ENCODE assay signal across 8 cellular contexts in the genomic region with DNA sequence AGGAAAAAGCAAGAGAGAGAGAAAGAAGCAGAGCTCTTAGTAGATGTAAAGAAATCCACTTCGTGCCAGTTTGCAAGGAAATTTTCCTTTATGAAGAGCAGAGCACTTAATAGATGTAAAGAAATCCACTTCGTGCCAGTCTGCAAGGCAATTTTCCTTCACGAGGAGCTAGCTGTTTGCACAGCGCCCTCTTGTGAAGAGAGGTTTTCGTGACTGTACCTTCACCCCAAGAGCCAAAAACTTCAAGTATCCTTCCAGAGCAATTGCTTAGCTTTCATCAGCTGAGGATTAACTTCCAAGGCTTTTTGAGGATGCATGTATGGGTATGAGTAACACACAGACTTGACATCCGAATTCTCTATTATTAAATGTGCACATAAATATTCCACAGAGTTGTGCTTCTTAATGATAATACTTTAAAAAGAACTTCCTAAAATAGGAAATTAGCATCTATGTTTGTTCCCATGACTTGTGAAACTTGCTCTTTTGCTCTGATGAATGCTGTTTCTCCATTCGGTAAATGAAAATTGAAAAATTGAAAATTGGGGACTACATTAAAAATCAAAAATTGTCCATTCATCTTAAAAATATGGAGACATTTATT.
DNase-seq lines count a peak whose midpoint lies in the region; ATAC-seq and TF ChIP-seq lines count a peak whose summit lies in the region.

No MANE protein-coding gene starts in this region.

- H3K4me3 ChIP-seq in esophagus muscularis mucosa (no peak overlapping the region), tibial nerve (no peak overlapping the region)

- H3K36me3 Mint-ChIP-seq in activated CD4-positive, alpha-beta memory T cell treated with anti-CD3 and anti-CD28 coated beads, Interleukin-2, amount 10 ng/mL, durations not matched to agents 7 days and 5 days (ENCODE audit: low read depth), result no peaks in the 10 kb centered on the region
- no peaks in the 10 kb centered on the region for H3K36me3 Mint-ChIP-seq in naive thymus-derived CD8-positive, alpha-beta T cell

- no peak overlapping the region for H3K27ac Mint-ChIP-seq in activated CD4-positive, alpha-beta memory T cell treated with anti-CD3 and anti-CD28 coated beads, Interleukin-2, amount 10 ng/mL, durations not matched to agents 7 days and 5 days
- H3K27ac Mint-ChIP-seq in naive thymus-derived CD8-positive, alpha-beta T cell, result no peak overlapping the region

- no peak overlapping the region for H3K4me3 Mint-ChIP-seq in activated CD4-positive, alpha-beta memory T cell treated with anti-CD3 and anti-CD28 coated beads, Interleukin-2, amount 10 ng/mL, durations not matched to agents 7 days and 5 days
- no peak overlapping the region for H3K4me3 Mint-ChIP-seq in naive thymus-derived CD8-positive, alpha-beta T cell

- intact Hi-C loops in esophagus muscularis mucosa (cut with DNase I), result loop anchor here (2.0 kb wide), 1 partner anchor 179 kb away; no protein-coding TSS in a partner anchor

- TF ChIP-seq EP300 in esophagus muscularis mucosa (IDR thresholded peaks at IDR 0.05) (no peak), tibial nerve (IDR thresholded peaks at IDR 0.05) (no peak)

- H3K27me3 ChIP-seq in esophagus muscularis mucosa, result no peaks in the 10 kb centered on the region
- no peaks in the 10 kb centered on the region for H3K27me3 ChIP-seq in tibial nerve

- peak; percentile 26 for DNase-seq in COLO668 (lab: John Stamatoyannopoulos, UW; ENCODE audit: unreplicated experiment)
- DNase-seq in NCI-H226, result peak; percentile 22
- peak; percentile 48 for DNase-seq in activated CD4-positive, alpha-beta memory T cell treated with anti-CD3 and anti-CD28 coated beads, Interleukin-2, amount 10 ng/mL, durations not matched to agents 7 days and 5 days
- no peak for DNase-seq in esophagus muscularis mucosa (ENCODE audit: extremely low spot score)
- peak in 9 of 10 donors; percentile 4 to 65 (median 33) for DNase-seq in naive thymus-derived CD8-positive, alpha-beta T cell
- DNase-seq in tibial nerve (ENCODE audit: low spot score in 2 of 2), result peak; percentile 35 to 70

- CTCF ChIA-PET in activated CD4-positive, alpha-beta memory T cell treated with anti-CD3 and anti-CD28 coated beads, Interleukin-2, amount 10 ng/mL, durations not matched to agents 7 days and 5 days (lab: Charles Lee), result interaction anchor here (0.8 to 5.7 kb wide), 12 partner anchors 9 to 496 kb away, joined by 3 to 44 read pairs (median 3); no protein-coding TSS in a partner anchor

- no peaks in the 10 kb centered on the region for H3K36me3 ChIP-seq in esophagus muscularis mucosa
- H3K36me3 ChIP-seq in tibial nerve, result no peaks in the 10 kb centered on the region

- H3K4me1 ChIP-seq in esophagus muscularis mucosa, result peaks cover 0 to 10% (median 7%) of the 10 kb centered on the region in 4 donors
- peaks cover 0 to 5% (median 0%) of the 10 kb centered on the region in 4 donors for H3K4me1 ChIP-seq in tibial nerve

- no peak overlapping the region for H3K27ac ChIP-seq in esophagus muscularis mucosa (replicated peaks in 1 of 4)
- H3K27ac ChIP-seq in tibial nerve, result no peak overlapping the region

- 17% methylated on average over 7 of the region's 7 CpGs for WGBS in esophagus muscularis mucosa
- WGBS in tibial nerve, 2 donors, result 14 to 19% methylated on average over 7 of the region's 7 CpGs

- TF ChIP-seq CTCF in esophagus muscularis mucosa (IDR thresholded peaks at IDR 0.05) (peak; percentile 65 to 80 (median 74)), tibial nerve (IDR thresholded peaks at IDR 0.05) (peak; percentile 45 to 70 (median 58))

- TF ChIP-seq POLR2A in esophagus muscularis mucosa (IDR thresholded peaks at IDR 0.05; ENCODE audit: low read depth) (no peak), tibial nerve (IDR thresholded peaks at IDR 0.05) (no peak)

- no peaks in the 10 kb centered on the region for H3K9me3 ChIP-seq in esophagus muscularis mucosa
- no peaks in the 10 kb centered on the region for H3K9me3 ChIP-seq in tibial nerve

- H3K27me3 Mint-ChIP-seq in activated CD4-positive, alpha-beta memory T cell treated with anti-CD3 and anti-CD28 coated beads, Interleukin-2, amount 10 ng/mL, durations not matched to agents 7 days and 5 days, result peaks cover 26% of the 10 kb centered on the region
- H3K27me3 Mint-ChIP-seq in naive thymus-derived CD8-positive, alpha-beta T cell, result peaks cover 4 to 20% (median 8%) of the 10 kb centered on the region in 5 donors

- no peaks in the 10 kb centered on the region for H3K9me3 Mint-ChIP-seq in activated CD4-positive, alpha-beta memory T cell treated with anti-CD3 and anti-CD28 coated beads, Interleukin-2, amount 10 ng/mL, durations not matched to agents 7 days and 5 days
- peaks cover 0 to 5% (median 0%) of the 10 kb centered on the region in 9 donors for H3K9me3 Mint-ChIP-seq in naive thymus-derived CD8-positive, alpha-beta T cell

- ATAC-seq in GM21528 (IDR thresholded peaks at IDR 0.05; ENCODE audit: low FRiP score, unreplicated experiment) (peak; percentile 54), HG02870 (IDR thresholded peaks at IDR 0.05; ENCODE audit: unreplicated experiment) (no peak)
- ATAC-seq in naive thymus-derived CD8-positive, alpha-beta T cell, result peak in 1 of 2 donors; percentile 32

- H3K4me1 Mint-ChIP-seq in activated CD4-positive, alpha-beta memory T cell treated with anti-CD3 and anti-CD28 coated beads, Interleukin-2, amount 10 ng/mL, durations not matched to agents 7 days and 5 days, result peaks cover 8% of the 10 kb centered on the region
- H3K4me1 Mint-ChIP-seq in naive thymus-derived CD8-positive, alpha-beta T cell, result no peaks in the 10 kb centered on the region

- POLR2A ChIA-PET in activated CD4-positive, alpha-beta memory T cell treated with anti-CD3 and anti-CD28 coated beads, Interleukin-2, amount 10 ng/mL, durations not matched to agents 7 days and 5 days (lab: Charles Lee), result no interaction called here
- POLR2A ChIA-PET in naive thymus-derived CD8-positive, alpha-beta T cell (lab: Charles Lee), result no interaction called here
